Comparison of ENCODE assay signal across 9 cellular contexts in genomic region chr20:3276400-3277015, GRCh38. TPM values are rescaled to one million over a fixed set of nuclear protein-coding genes. Genes with fewer than 3 reads are reported as not detected.
DNase-seq lines count a peak whose midpoint lies in the region; ATAC-seq and TF ChIP-seq lines count a peak whose summit lies in the region.
"Had no signal": no experiment of that assay in that cellular context is flagged by ENCODE, and none has a peak within 500 bp of the region (broad histone marks: within the 10 kb centered on the region; RNA-seq: fewer than 3 reads in every experiment).

No MANE protein-coding gene starts in this region.

- H3K9me3 ChIP-seq in mammary epithelial cell (replicated peaks; ENCODE audit: insufficient read depth, low read length), result no peaks in the 10 kb centered on the region
- peaks cover 0 to 2% of the 10 kb centered on the region in 2 donors for H3K9me3 ChIP-seq in neuronal stem cell (replicated peaks in 1 of 2; ENCODE audit: control insufficient read depth in 2 of 2, insufficient read depth in 1 of 2, low read depth in 1 of 2, low read length in 2 of 2)

- H3K4me3 ChIP-seq in GM12865 (ENCODE audit: low read depth, low read length) (no peak overlapping the region), mammary epithelial cell (replicated peaks in 1 of 3; ENCODE audit: insufficient read depth in 1 of 3, low read depth in 2 of 3, low read length in 3 of 3) (no peak overlapping the region), neuronal stem cell (ENCODE audit: low read length in 2 of 2) (no peak overlapping the region)

- H3K27me3 Mint-ChIP-seq in effector memory CD8-positive, alpha-beta T cell, result no peaks in the 10 kb centered on the region
- H3K27me3 Mint-ChIP-seq: stimulated activated naive CD8-positive, alpha-beta T cell treated with anti-CD3 and anti-CD28 coated beads, Interleukin-15, Interleukin-2, amounts not matched to agents 100 ng/mL and 50 ng/mL, for 24 hours had no signal

- H3K4me1 Mint-ChIP-seq in effector memory CD8-positive, alpha-beta T cell (ENCODE audit: low read depth in 2 of 2), result no peaks in the 10 kb centered on the region

- peak; percentile 50 for DNase-seq in GM12865 (ENCODE audit: low read depth)
- DNase-seq in NCI-H1694 treated with DMSO at 0.1 percent for 48 hours (lab: John Stamatoyannopoulos, UW), result peak; percentile 90
- peak; percentile 5 for DNase-seq in mammary epithelial cell
- peak; percentile 24 for DNase-seq in neuronal stem cell (ENCODE audit: low spot score)
- no peak for DNase-seq in effector memory CD8-positive, alpha-beta T cell
- DNase-seq in activated naive CD4-positive, alpha-beta T cell treated with anti-CD3 and anti-CD28 coated beads, Interleukin-2, amount 50 U/mL, for 16 hours, result no peak

- H3K27me3 ChIP-seq in mammary epithelial cell (ENCODE audit: insufficient read depth, low read length) (no peaks in the 10 kb centered on the region), neuronal stem cell (ENCODE audit: control insufficient read depth in 3 of 3, insufficient read depth in 3 of 3, low read depth in 1 of 3, low read length in 3 of 3) (no peaks in the 10 kb centered on the region)

- H3K9me3 Mint-ChIP-seq in effector memory CD8-positive, alpha-beta T cell, result no peaks in the 10 kb centered on the region
- H3K9me3 Mint-ChIP-seq: stimulated activated naive CD8-positive, alpha-beta T cell treated with anti-CD3 and anti-CD28 coated beads, Interleukin-15, Interleukin-2, amounts not matched to agents 100 ng/mL and 50 ng/mL, for 24 hours had no signal

- H3K4me1 ChIP-seq in mammary epithelial cell (ENCODE audit: insufficient read depth, low read length), result no peaks in the 10 kb centered on the region
- H3K4me1 ChIP-seq in neuronal stem cell (ENCODE audit: control insufficient read depth in 2 of 2, insufficient read depth in 1 of 2, low read depth in 1 of 2, low read length in 2 of 2), result peaks cover 0 to 8% of the 10 kb centered on the region in 2 donors

- no peak overlapping the region for H3K4me3 Mint-ChIP-seq in effector memory CD8-positive, alpha-beta T cell
- H3K4me3 Mint-ChIP-seq: stimulated activated naive CD8-positive, alpha-beta T cell treated with anti-CD3 and anti-CD28 coated beads, Interleukin-15, Interleukin-2, amounts not matched to agents 100 ng/mL and 50 ng/mL, for 24 hours had no signal

- CTCF ChIA-PET in mammary epithelial cell (lab: Charles Lee; ENCODE audit: low non-redundant PET), result interaction anchor here (1.0 kb wide), 1 partner anchor 117 kb away, joined by 3 read pairs; the partner anchor contains the start of genes FASTKD5 and UBOX5

- H2BK120ac ChIP-seq in neuronal stem cell (ENCODE audit: low read depth, low read length), result no peak overlapping the region

- no peak overlapping the region for H4K91ac ChIP-seq in neuronal stem cell (ENCODE audit: low read depth, low read length, poor library complexity)

- H3K36me3 ChIP-seq in mammary epithelial cell (ENCODE audit: insufficient read depth, low read length) (peaks cover 15% of the 10 kb centered on the region), neuronal stem cell (replicated peaks in 1 of 2; ENCODE audit: control insufficient read depth in 2 of 2, insufficient read depth in 2 of 2, low read length in 2 of 2) (peaks cover 16 to 72% of the 10 kb centered on the region in 2 donors)

- intact Hi-C loops in mammary epithelial cell (cut with micrococcal nuclease), result loop anchor here (1.0 kb wide), 1 partner anchor 58 kb away; no protein-coding TSS in a partner anchor

- dilution Hi-C loops in mammary epithelial cell (cut with HindIII; ENCODE audit: low sequenced_read_pairs), result loop anchor here (5.0 kb wide), 1 partner anchor 61 kb away; no protein-coding TSS in a partner anchor

- peaks cover 20% of the 10 kb centered on the region for H3K36me3 Mint-ChIP-seq in effector memory CD8-positive, alpha-beta T cell (ENCODE audit: insufficient read depth)

- WGBS in mammary epithelial cell (ENCODE audit: low coverage, missing lambda C conversion rate), result 11% methylated on average over 1 of the region's 1 CpG
- no CpG with 5 or more reads among the region's 1 CpG for WGBS in neuronal stem cell (ENCODE audit: extremely low coverage in 2 of 2, insufficient read length in 2 of 2, insufficient replicate concordance in 1 of 2), 2 donors

- no peaks in the 10 kb centered on the region for H4K20me1 ChIP-seq in mammary epithelial cell (ENCODE audit: insufficient read depth, low read length)

- H3K18ac ChIP-seq in neuronal stem cell (ENCODE audit: low read length), result no peak overlapping the region

- in situ Hi-C loops in mammary epithelial cell (cut with MboI; ENCODE audit: low sequenced_read_pairs in 2 of 2), result no loop called here

- H3K4me2 ChIP-seq in mammary epithelial cell (ENCODE audit: insufficient read depth, low read depth, low read length), result no peak overlapping the region
- H3K4me2 ChIP-seq in neuronal stem cell (ENCODE audit: insufficient read depth, low read length, poor library complexity, severe bottlenecking), result no peak overlapping the region

- no peak overlapping the region for H2BK15ac ChIP-seq in neuronal stem cell (ENCODE audit: low read length)

- peak overlapping the region in 1 of 2 donors; percentile 17 for H3K27ac Mint-ChIP-seq in effector memory CD8-positive, alpha-beta T cell
- H3K27ac Mint-ChIP-seq: stimulated activated naive CD8-positive, alpha-beta T cell treated with anti-CD3 and anti-CD28 coated beads, Interleukin-15, Interleukin-2, amounts not matched to agents 100 ng/mL and 50 ng/mL, for 24 hours had no signal

- H3K9ac ChIP-seq in mammary epithelial cell (ENCODE audit: insufficient read depth, low read length) (no peak overlapping the region), neuronal stem cell (ENCODE audit: low read depth, low read length, poor library complexity) (no peak overlapping the region)

- BruUV-seq in mammary epithelial cell (replicated peaks; lab: Mats Ljungman, UMichigan), result no TSS peak

- H2AFZ ChIP-seq in mammary epithelial cell (ENCODE audit: low read depth, low read length) (no peak overlapping the region), neuronal stem cell (ENCODE audit: low read length) (no peak overlapping the region)

- H3K79me2 ChIP-seq in mammary epithelial cell (ENCODE audit: insufficient read depth, low read length), result no peaks in the 10 kb centered on the region

- no peak overlapping the region for H3K23ac ChIP-seq in neuronal stem cell (ENCODE audit: low read depth, low read length, poor library complexity)

- no peak overlapping the region for H4K8ac ChIP-seq in neuronal stem cell (ENCODE audit: low read depth, low read length)

- H2BK12ac ChIP-seq in neuronal stem cell (ENCODE audit: low read length), result no peak overlapping the region

- no peak overlapping the region for H3K14ac ChIP-seq in neuronal stem cell (ENCODE audit: low read length)

- no peak overlapping the region for H3K4ac ChIP-seq in neuronal stem cell (ENCODE audit: low read length)

- H3K27ac ChIP-seq in mammary epithelial cell (ENCODE audit: insufficient read depth, low read depth, low read length), result no peak overlapping the region
- no peak overlapping the region for H3K27ac ChIP-seq in neuronal stem cell (replicated peaks; ENCODE audit: low read length)

- H3K79me1 ChIP-seq in neuronal stem cell (ENCODE audit: low read depth, low read length), result no peaks in the 10 kb centered on the region

- no peak for ATAC-seq in effector memory CD8-positive, alpha-beta T cell (replicated peaks)
- ATAC-seq in GM21619 (IDR thresholded peaks at IDR 0.05; ENCODE audit: unreplicated experiment) (no peak), HG02885 (IDR thresholded peaks at IDR 0.05; ENCODE audit: poor library complexity, unreplicated experiment) (no peak)

- H2BK5ac ChIP-seq in neuronal stem cell (ENCODE audit: low read length), result no peak overlapping the region

- no peak overlapping the region for H2AK5ac ChIP-seq in neuronal stem cell (ENCODE audit: low read depth, low read length)

- peak; percentile 30 for TF ChIP-seq CTCF in GM12865 (IDR thresholded peaks at IDR 0.05; ENCODE audit: insufficient read depth, low read depth, low read length, missing control alignments)
- peak; percentile 22 to 32 for TF ChIP-seq CTCF in mammary epithelial cell (conservative IDR thresholded peaks at IDR 0.05 in 1 of 2, IDR thresholded peaks at IDR 0.05 in 1 of 2; ENCODE audit: extremely low read depth in 1 of 2, insufficient read depth in 1 of 2, low read depth in 1 of 2, low read length in 2 of 2)

RNA-seq across cellular contexts. Expression of gene SLC4A11, which starts 37.5 kb away (rescaled TPM):
- total RNA-seq in mammary epithelial cell, result 10 to 100 TPM in 1 of 2 donors, 1 to 10 TPM in 1; 6.7 to 20.1 TPM
- polyA plus RNA-seq in mammary epithelial cell, result 6.9 TPM
- 30.6 TPM for polyA minus RNA-seq in mammary epithelial cell
- polyA plus RNA-seq in neuronal stem cell (2013, experiment 1 of 2), result 4.0 TPM
- polyA plus RNA-seq in neuronal stem cell (2013, experiment 2 of 2), result 3.9 TPM

Comparison
In these comparisons a context has a peak if more than half of its experiments do, and no peak if none do; other contexts are left out.
1. DNase-seq: peak in GM12865 (single experiment), NCI-H1694 treated with DMSO at 0.1 percent for 48 hours (single experiment), mammary epithelial cell (single experiment) and neuronal stem cell (single experiment); none in effector memory CD8-positive, alpha-beta T cell (0 of 3) and activated naive CD4-positive, alpha-beta T cell treated with anti-CD3 and anti-CD28 coated beads, Interleukin-2, amount 50 U/mL, for 16 hours (single experiment).